9 cellular contexts compared by ENCODE assay signal in the genomic region with DNA sequence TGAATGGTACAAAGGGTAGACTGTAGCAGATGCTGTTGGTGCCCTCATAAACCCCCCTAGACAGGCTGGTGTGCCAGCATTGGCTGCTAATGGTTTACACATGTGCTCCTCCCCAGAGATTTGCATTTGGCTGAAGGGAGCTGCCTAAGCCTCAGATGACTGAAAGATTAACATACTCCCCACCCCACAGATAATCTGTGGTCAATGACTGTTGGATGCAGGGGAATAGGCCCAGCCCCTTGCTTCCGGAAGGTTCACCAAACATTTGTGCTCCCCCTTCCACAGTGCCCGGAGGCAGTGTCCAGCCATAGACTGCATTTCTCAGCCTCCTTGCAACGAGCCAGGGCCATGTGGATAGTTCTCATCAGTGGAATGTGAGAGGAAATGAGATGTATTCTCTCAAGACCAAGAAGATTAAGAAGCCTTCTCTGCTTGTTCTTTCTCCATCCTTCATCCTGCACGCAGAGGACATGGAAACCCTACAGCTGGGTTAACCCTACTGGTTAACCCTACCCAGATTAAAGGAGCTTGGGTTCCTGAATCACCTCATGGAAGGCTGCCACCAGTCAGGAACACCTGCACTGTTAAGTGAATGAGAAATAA.
DNase-seq lines count a peak whose midpoint lies in the region; ATAC-seq and TF ChIP-seq lines count a peak whose summit lies in the region.
"Had no signal": no experiment of that assay in that cellular context is flagged by ENCODE, and none has a peak within 500 bp of the region (broad histone marks: within the 10 kb centered on the region; RNA-seq: fewer than 3 reads in every experiment).

No MANE protein-coding gene starts in this region.

- no peak for TF ChIP-seq CTCF in uterus (IDR thresholded peaks at IDR 0.05)
- no peak for TF ChIP-seq CTCF in psoas muscle (IDR thresholded peaks at IDR 0.05)

- H3K9me3 ChIP-seq in uterus (no peaks in the 10 kb centered on the region), psoas muscle (no peaks in the 10 kb centered on the region)
- H3K9me3 ChIP-seq: thoracic aorta had no signal

- H3K9me3 Mint-ChIP-seq in stimulated activated effector memory CD8-positive, alpha-beta T cell treated with anti-CD3 and anti-CD28 coated beads, Interleukin-12 subunit alpha, Interleukin-12 subunit beta, amount 100 ng/mL, for 72 hours, result no peaks in the 10 kb centered on the region

- no peaks in the 10 kb centered on the region for H3K36me3 Mint-ChIP-seq in stimulated activated effector memory CD8-positive, alpha-beta T cell treated with anti-CD3 and anti-CD28 coated beads, Interleukin-12 subunit alpha, Interleukin-12 subunit beta, amount 100 ng/mL, for 72 hours

- peaks cover 10% of the 10 kb centered on the region for H3K4me1 Mint-ChIP-seq in stimulated activated effector memory CD8-positive, alpha-beta T cell treated with anti-CD3 and anti-CD28 coated beads, Interleukin-12 subunit alpha, Interleukin-12 subunit beta, amount 100 ng/mL, for 72 hours

- ATAC-seq in GM21447 (IDR thresholded peaks at IDR 0.05; ENCODE audit: unreplicated experiment) (peak; percentile 68), psoas muscle (no peak)
- ATAC-seq in stimulated activated effector memory CD8-positive, alpha-beta T cell treated with anti-CD3 and anti-CD28 coated beads, Interleukin-12 subunit alpha, Interleukin-12 subunit beta, amount 100 ng/mL, for 72 hours, result peak; percentile 40

- H3K27ac Mint-ChIP-seq in stimulated activated effector memory CD8-positive, alpha-beta T cell treated with anti-CD3 and anti-CD28 coated beads, Interleukin-12 subunit alpha, Interleukin-12 subunit beta, amount 100 ng/mL, for 72 hours, result no peak overlapping the region

- no peak overlapping the region for H3K4me3 ChIP-seq in uterus
- H3K4me3 ChIP-seq in psoas muscle, result no peak overlapping the region
- H3K4me3 ChIP-seq: thoracic aorta had no signal

- DNase-seq in Caki2 (ENCODE audit: low read depth) (peak; percentile 7), KBM-7 (peak; percentile 79), amniotic stem cell (lab: John Stamatoyannopoulos, UW) (peak; percentile 34), uterus (no peak), psoas muscle (no peak)
- DNase-seq in stimulated activated effector memory CD8-positive, alpha-beta T cell treated with anti-CD3 and anti-CD28 coated beads, Interleukin-12 subunit alpha, Interleukin-12 subunit beta, amount 100 ng/mL, for 72 hours (ENCODE audit: low spot score in 2 of 2), result no peak
- no peak for DNase-seq in activated CD4-positive, alpha-beta T cell treated with anti-CD3 and anti-CD28 coated beads, Interleukin-2, amount 50 U/mL, for 1 hour

- no peak overlapping the region for H3K4me3 Mint-ChIP-seq in stimulated activated effector memory CD8-positive, alpha-beta T cell treated with anti-CD3 and anti-CD28 coated beads, Interleukin-12 subunit alpha, Interleukin-12 subunit beta, amount 100 ng/mL, for 72 hours

- intact Hi-C loops in uterus (cut with DNase I; ENCODE audit: low total_unique reads) (no loop called here), psoas muscle (cut with DNase I) (no loop called here)

- H3K4me1 ChIP-seq in uterus (no peaks in the 10 kb centered on the region), psoas muscle (no peaks in the 10 kb centered on the region)

- H3K36me3 ChIP-seq in uterus (no peaks in the 10 kb centered on the region), psoas muscle (ENCODE audit: insufficient read depth in 1 of 2, low read depth in 1 of 2) (no peaks in the 10 kb centered on the region)
- H3K36me3 ChIP-seq: thoracic aorta had no signal

- WGBS in psoas muscle, 3 donors, result 19 to 32% (median 22%) methylated on average over 4 of the region's 4 CpGs

- H3K27me3 ChIP-seq in uterus, result no peaks in the 10 kb centered on the region
- peaks cover 0 to 7% (median 0%) of the 10 kb centered on the region in 3 donors for H3K27me3 ChIP-seq in psoas muscle (ENCODE audit: insufficient read depth in 3 of 3, low read length in 2 of 3)

- in situ Hi-C loops in Caki2 (cut with HindIII; ENCODE audit: low pct_unique_long_range_greater_than_20kb, low sequenced_read_pairs), result no loop called here
- in situ Hi-C loops in KBM-7 (cut with MboI; ENCODE audit: low pct_unique_long_range_greater_than_20kb, low sequenced_read_pairs), result no loop called here

- H3K27ac ChIP-seq in uterus (no peak overlapping the region), psoas muscle (no peak overlapping the region)
- H3K27ac ChIP-seq: thoracic aorta had no signal

- no peak for TF ChIP-seq POLR2A in uterus (IDR thresholded peaks at IDR 0.05)

Comparison
In these comparisons a context has a peak if more than half of its experiments do, and no peak if none do; other contexts are left out.
1. DNase-seq: peak in Caki2 (single experiment), KBM-7 (single experiment) and amniotic stem cell (single experiment); none in stimulated activated effector memory CD8-positive, alpha-beta T cell treated with anti-CD3 and anti-CD28 coated beads, Interleukin-12 subunit alpha, Interleukin-12 subunit beta, amount 100 ng/mL, for 72 hours (0 of 2), uterus (0 of 2), psoas muscle (0 of 2) and activated CD4-positive, alpha-beta T cell treated with anti-CD3 and anti-CD28 coated beads, Interleukin-2, amount 50 U/mL, for 1 hour (single experiment).
2. ATAC-seq: peak in GM21447 (single experiment) and stimulated activated effector memory CD8-positive, alpha-beta T cell treated with anti-CD3 and anti-CD28 coated beads, Interleukin-12 subunit alpha, Interleukin-12 subunit beta, amount 100 ng/mL, for 72 hours (single experiment); none in psoas muscle (0 of 4).